ENCODE assay signal across 8 cellular contexts in the genomic region with DNA sequence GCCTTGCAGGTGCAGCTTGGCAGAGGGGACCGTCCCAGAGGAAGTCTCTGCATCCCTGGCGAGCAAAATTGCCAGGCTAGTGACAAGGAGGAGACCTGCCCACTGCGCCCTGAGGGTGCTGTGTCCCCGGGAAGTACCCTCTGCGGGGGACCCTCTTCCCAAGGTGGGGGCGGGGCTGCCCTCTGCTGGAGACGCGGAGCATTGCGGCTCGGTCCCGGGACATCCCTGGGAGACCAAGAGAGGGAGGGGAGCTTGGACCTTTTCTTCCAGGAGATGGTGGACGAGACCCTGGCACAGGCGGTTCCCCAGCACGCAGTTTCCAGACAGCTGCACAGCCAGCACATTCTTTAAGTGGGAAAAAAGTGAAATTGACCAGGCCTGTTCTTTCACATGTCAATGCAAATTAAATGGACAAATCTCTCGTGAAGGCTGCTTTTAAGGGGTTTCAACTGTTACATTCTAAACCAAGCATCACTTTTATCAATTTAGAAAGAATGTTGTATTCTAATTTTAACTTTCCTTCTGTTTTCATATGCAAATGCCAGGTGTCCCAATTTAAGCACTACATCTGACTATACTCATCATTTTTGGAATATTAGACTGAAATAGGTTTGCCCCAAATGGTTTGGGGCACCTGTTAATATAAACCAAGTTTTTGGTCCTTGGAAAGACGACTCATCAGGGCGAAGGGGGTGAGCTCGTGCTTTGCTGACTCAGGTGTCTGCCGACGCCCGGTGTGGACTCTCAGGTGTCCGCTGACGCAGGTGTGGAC.
A peak's percentile ranks its signal among the peaks of the same experiment; 100 is the strongest.
DNase-seq lines count a peak whose midpoint lies in the region; ATAC-seq and TF ChIP-seq lines count a peak whose summit lies in the region.

No MANE protein-coding gene starts in this region.

- H3K4me3 ChIP-seq in cardiac muscle cell (no peak overlapping the region), SK-N-SH (ENCODE audit: low read depth in 2 of 2, low read length in 1 of 2) (no peak overlapping the region; a peak in 1 of 4 replicates)

- intact Hi-C loops in Right ventricle myocardium inferior (cut with DNase I): no loop called here

- no peak overlapping the region for H2AFZ ChIP-seq in SK-N-SH (ENCODE audit: low read depth)

- no peaks in the 10 kb centered on the region for H3K9me2 ChIP-seq in SK-N-SH

- POLR2A ChIA-PET in SK-N-SH (lab: Yijun Ruan, JAX): interaction anchor here (1.2 kb wide), 1 partner anchor 87 kb away, joined by 4 read pairs; no protein-coding TSS in a partner anchor

- H3K9ac ChIP-seq in SK-N-SH: no peak overlapping the region

- no peak overlapping the region for H3K4me2 ChIP-seq in SK-N-SH

- 37% methylated on average over 6 of the region's 23 CpGs for WGBS in SK-N-SH (ENCODE audit: low lambda C conversion rate)

- no peaks in the 10 kb centered on the region for H4K20me1 ChIP-seq in SK-N-SH (ENCODE audit: insufficient read depth)

- no peaks in the 10 kb centered on the region for H3F3A ChIP-seq in SK-N-SH (replicated peaks; ENCODE audit: insufficient read depth)

- CTCF ChIA-PET in SK-N-SH (lab: Yijun Ruan, JAX): interaction anchor here (0.6 to 8.4 kb wide), 49 partner anchors 8 to 844 kb away, joined by 3 to 150 read pairs (median 6); a partner anchor contains a TSS

- no peaks in the 10 kb centered on the region for H3K4me1 ChIP-seq in cardiac muscle cell (ENCODE audit: low read depth)
- H3K4me1 ChIP-seq in SK-N-SH (ENCODE audit: control insufficient read depth in 1 of 2, insufficient read depth in 2 of 2, low read depth in 1 of 2, low read length in 1 of 2): peaks cover 0 to 20% of the 10 kb centered on the region in 2 experiments; a peak in 1 of 4 replicates

- H3K9me3 ChIP-seq in cardiac muscle cell (ENCODE audit: low read depth): no peaks in the 10 kb centered on the region
- H3K9me3 ChIP-seq in SK-N-SH: no peaks in the 10 kb centered on the region

- no peak overlapping the region for H3K27ac ChIP-seq in cardiac muscle cell
- H3K27ac ChIP-seq in SK-N-SH (ENCODE audit: low read depth in 2 of 2, low read length in 1 of 2): no peak overlapping the region

- TF ChIP-seq RAD21 in SK-N-SH (IDR thresholded peaks at IDR 0.05; ENCODE audit: low read length): peak; percentile 77

- H3K79me2 ChIP-seq in SK-N-SH (ENCODE audit: insufficient read depth): no peaks in the 10 kb centered on the region

- H3K27me3 ChIP-seq in cardiac muscle cell (peaks cover 10% of the 10 kb centered on the region), SK-N-SH (ENCODE audit: insufficient read depth) (peaks cover 4% of the 10 kb centered on the region; the same call in 1 of the 2 replicates)

- DNase-seq in cardiac muscle cell (ENCODE audit: low read depth in 1 of 2, low spot score in 1 of 2): peak; percentile 18 to 63
- DNase-seq in Right ventricle myocardium inferior (ENCODE audit: missing footprints): no peak
- peak; percentile 92 for DNase-seq in SK-N-SH
- peak; percentile 11 for DNase-seq in activated naive CD8-positive, alpha-beta T cell treated with anti-CD3 and anti-CD28 coated beads, Interleukin-2, amount 50 U/mL, for 16 hours (ENCODE audit: low read depth, low spot score)
- peak; percentile 14 for DNase-seq in kidney tubule cell (ENCODE audit: low spot score)
- DNase-seq in stimulated activated CD8-positive, alpha-beta memory T cell treated with anti-CD3 and anti-CD28 coated beads, Interleukin-12 subunit alpha, Interleukin-12 subunit beta, amount 100 ng/mL, for 4 hours (ENCODE audit: low read depth): peak; percentile 16
- DNase-seq in globus pallidus (ENCODE audit: low spot score): no peak
- DNase-seq in HPDE6-E6E7 (ENCODE audit: extremely low spot score): no peak

- no peak for TF ChIP-seq EP300 in SK-N-SH (IDR thresholded peaks at IDR 0.05; ENCODE audit: borderline replicate concordance in 1 of 2, low read depth in 1 of 2, low read length in 1 of 2)

- TF ChIP-seq CTCF in cardiac muscle cell (IDR thresholded peaks at IDR 0.05; ENCODE audit: low read depth, low read length): peak; percentile 94
- TF ChIP-seq CTCF in SK-N-SH (IDR thresholded peaks at IDR 0.05): peak; percentile 75

- H3K36me3 ChIP-seq in cardiac muscle cell (no peaks in the 10 kb centered on the region), SK-N-SH (replicated peaks in 1 of 2; ENCODE audit: control insufficient read depth in 1 of 2, insufficient read depth in 2 of 2, low read length in 1 of 2) (no peaks in the 10 kb centered on the region)

- ATAC-seq in Right ventricle myocardium inferior: no peak

TF ChIP-seq in SK-N-SH, 30 proteins besides CTCF, POLR2A, EP300 and RAD21:
- TF ChIP-seq CHD2 (IDR thresholded peaks at IDR 0.05; ENCODE audit: low read length, partially characterized antibody) (no peak), SMC3 (IDR thresholded peaks at IDR 0.05; ENCODE audit: low read depth, low read length) (peak; percentile 77)
- TF ChIP-seq, protein P1, sequence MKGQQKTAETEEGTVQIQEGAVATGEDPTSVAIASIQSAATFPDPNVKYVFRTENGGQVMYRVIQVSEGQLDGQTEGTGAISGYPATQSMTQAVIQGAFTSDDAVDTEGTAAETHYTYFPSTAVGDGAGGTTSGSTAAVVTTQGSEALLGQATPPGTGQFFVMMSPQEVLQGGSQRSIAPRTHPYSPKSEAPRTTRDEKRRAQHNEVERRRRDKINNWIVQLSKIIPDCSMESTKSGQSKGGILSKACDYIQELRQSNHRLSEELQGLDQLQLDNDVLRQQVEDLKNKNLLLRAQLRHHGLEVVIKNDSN (IDR thresholded peaks at IDR 0.05; ENCODE audit: borderline replicate concordance, low read depth): no peak

Comparison
In these comparisons a context has a peak if more than half of its experiments do, and no peak if none do; other contexts are left out.
1. DNase-seq: peak in cardiac muscle cell (2 of 2), SK-N-SH (single experiment), activated naive CD8-positive, alpha-beta T cell treated with anti-CD3 and anti-CD28 coated beads, Interleukin-2, amount 50 U/mL, for 16 hours (single experiment), kidney tubule cell (single experiment) and stimulated activated CD8-positive, alpha-beta memory T cell treated with anti-CD3 and anti-CD28 coated beads, Interleukin-12 subunit alpha, Interleukin-12 subunit beta, amount 100 ng/mL, for 4 hours (single experiment); none in Right ventricle myocardium inferior (single experiment), globus pallidus (single experiment) and HPDE6-E6E7 (single experiment).